1 cellular context compared by ENCODE assay signal in the genomic region with DNA sequence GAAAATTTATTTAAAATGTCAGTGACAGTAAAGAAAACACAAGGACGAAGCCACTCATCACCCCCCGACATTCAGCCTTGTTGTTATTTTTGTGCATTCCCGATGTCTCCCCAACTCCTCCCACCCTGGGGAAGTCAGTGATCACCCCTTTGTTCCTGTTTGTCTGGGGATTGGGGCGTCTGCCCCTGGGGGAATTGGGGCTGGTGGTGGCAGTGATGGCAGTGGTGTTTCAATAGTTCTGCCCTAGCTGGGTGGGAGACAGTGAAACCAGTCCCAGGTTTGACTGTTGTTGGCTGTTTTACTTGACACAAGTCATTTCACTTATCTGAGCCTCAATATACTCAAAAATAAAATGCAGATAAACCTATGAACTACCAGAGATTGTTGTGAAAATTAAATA.
TF ChIP-seq lines count a peak whose summit lies in the region.

No MANE protein-coding gene starts in this region.

TF ChIP-seq in SK-N-SH treated with all-trans-retinoic acid at 6 μM for 48 hours, 23 proteins besides CTCF, POLR2A, EP300 and RAD21 (continued from another document):
- TF ChIP-seq, protein P1, sequence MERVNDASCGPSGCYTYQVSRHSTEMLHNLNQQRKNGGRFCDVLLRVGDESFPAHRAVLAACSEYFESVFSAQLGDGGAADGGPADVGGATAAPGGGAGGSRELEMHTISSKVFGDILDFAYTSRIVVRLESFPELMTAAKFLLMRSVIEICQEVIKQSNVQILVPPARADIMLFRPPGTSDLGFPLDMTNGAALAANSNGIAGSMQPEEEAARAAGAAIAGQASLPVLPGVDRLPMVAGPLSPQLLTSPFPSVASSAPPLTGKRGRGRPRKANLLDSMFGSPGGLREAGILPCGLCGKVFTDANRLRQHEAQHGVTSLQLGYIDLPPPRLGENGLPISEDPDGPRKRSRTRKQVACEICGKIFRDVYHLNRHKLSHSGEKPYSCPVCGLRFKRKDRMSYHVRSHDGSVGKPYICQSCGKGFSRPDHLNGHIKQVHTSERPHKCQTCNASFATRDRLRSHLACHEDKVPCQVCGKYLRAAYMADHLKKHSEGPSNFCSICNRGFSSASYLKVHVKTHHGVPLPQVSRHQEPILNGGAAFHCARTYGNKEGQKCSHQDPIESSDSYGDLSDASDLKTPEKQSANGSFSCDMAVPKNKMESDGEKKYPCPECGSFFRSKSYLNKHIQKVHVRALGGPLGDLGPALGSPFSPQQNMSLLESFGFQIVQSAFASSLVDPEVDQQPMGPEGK (CRISPR knock-in tag; IDR thresholded peaks at IDR 0.05; ENCODE audit: borderline replicate concordance): no peak
- no peak for TF ChIP-seq RARB (CRISPR knock-in tag; IDR thresholded peaks at IDR 0.05)
- no peak for TF ChIP-seq TCF4 (CRISPR knock-in tag; IDR thresholded peaks at IDR 0.05; ENCODE audit: borderline replicate concordance)
- no peak for TF ChIP-seq ESRRG (CRISPR knock-in tag; IDR thresholded peaks at IDR 0.05)
- no peak for TF ChIP-seq OSR1 (CRISPR knock-in tag; IDR thresholded peaks at IDR 0.05)
